10 cellular contexts compared by ENCODE assay signal in genomic region chr5:157745041-157745456, GRCh38. TPM values are rescaled to one million over a fixed set of nuclear protein-coding genes. Genes with fewer than 3 reads are reported as not detected.
DNase-seq lines count a peak whose midpoint lies in the region; ATAC-seq and TF ChIP-seq lines count a peak whose summit lies in the region.
"Had no signal": no experiment of that assay in that cellular context is flagged by ENCODE, and none has a peak within 500 bp of the region (broad histone marks: within the 10 kb centered on the region; RNA-seq: fewer than 3 reads in every experiment).

No MANE protein-coding gene starts in this region.

- dilution Hi-C loops in mammary epithelial cell (cut with HindIII; ENCODE audit: low sequenced_read_pairs): no loop called here

- 98% methylated on average over 4 of the region's 4 CpGs for WGBS in mammary epithelial cell (ENCODE audit: low coverage, missing lambda C conversion rate)
- WGBS in spleen, 5 donors: 75 to 91% (median 81%) methylated on average over 4 of the region's 4 CpGs

- H3K27me3 Mint-ChIP-seq in CD4-positive, CD25-positive, alpha-beta regulatory T cell: no peaks in the 10 kb centered on the region
- H3K27me3 Mint-ChIP-seq in neural crest cell (ENCODE audit: low read depth): no peaks in the 10 kb centered on the region

- peak overlapping the region in 1 of 3 donors; percentile 88 for H3K27ac Mint-ChIP-seq in CD4-positive, CD25-positive, alpha-beta regulatory T cell
- H3K27ac Mint-ChIP-seq in neural crest cell (ENCODE audit: unreplicated experiment): no peak overlapping the region

- intact Hi-C loops in mammary epithelial cell (cut with micrococcal nuclease) (loop anchor here (10.0 kb wide), 1 partner anchor 600 kb away; the partner anchor contains the start of gene MED7), spleen (cut with DNase I; ENCODE audit: low total_unique reads) (no loop called here), posterior cingulate gyrus (cut with DNase I) (no loop called here)

- H3K9me3 ChIP-seq in CD4-positive, CD25-positive, alpha-beta regulatory T cell (ENCODE audit: control insufficient read depth in 2 of 2, low read length in 2 of 2): no peaks in the 10 kb centered on the region
- H3K9me3 ChIP-seq in KOPT-K1 (ENCODE audit: insufficient read depth, low read length, poor library complexity, severe bottlenecking): no peaks in the 10 kb centered on the region
- no peaks in the 10 kb centered on the region for H3K9me3 ChIP-seq in mammary epithelial cell (replicated peaks; ENCODE audit: insufficient read depth, low read length)
- no peaks in the 10 kb centered on the region for H3K9me3 ChIP-seq in spleen

- BruUV-seq in mammary epithelial cell (replicated peaks; lab: Mats Ljungman, UMichigan): no TSS peak

- in situ Hi-C loops in mammary epithelial cell (cut with MboI; ENCODE audit: low sequenced_read_pairs in 2 of 2): loop anchor here (10.0 to 25.0 kb wide), 2 partner anchors 408 to 420 kb away; a partner anchor contains a TSS

- H3K27ac ChIP-seq in CD4-positive, CD25-positive, alpha-beta regulatory T cell (ENCODE audit: insufficient read depth, low read length, poor library complexity, severe bottlenecking): no peak overlapping the region
- peak overlapping the region; percentile 67 for H3K27ac ChIP-seq in KOPT-K1 (ENCODE audit: low read depth, low read length, poor library complexity, severe bottlenecking)
- H3K27ac ChIP-seq in mammary epithelial cell (ENCODE audit: insufficient read depth, low read depth, low read length): no peak overlapping the region
- no peak overlapping the region for H3K27ac ChIP-seq in spleen

- DNase-seq in CD4-positive, CD25-positive, alpha-beta regulatory T cell: no peak
- DNase-seq in mammary epithelial cell: no peak
- no peak for DNase-seq in neural crest cell (ENCODE audit: low read depth, low spot score)
- no peak for DNase-seq in spleen
- no peak for DNase-seq in posterior cingulate gyrus
- no peak for DNase-seq in NCI-H1417 treated with DMSO at 0.1 percent for 48 hours (lab: John Stamatoyannopoulos, UW)
- DNase-seq: hippocampal formation, NCI-H187 treated with DMSO at 0.1 percent for 48 hours had no signal

- peaks cover 18% of the 10 kb centered on the region for H3K4me1 ChIP-seq in CD4-positive, CD25-positive, alpha-beta regulatory T cell (ENCODE audit: control insufficient read depth, insufficient read depth, low read length, poor library complexity, severe bottlenecking)
- H3K4me1 ChIP-seq in mammary epithelial cell (ENCODE audit: insufficient read depth, low read length): peaks cover 14% of the 10 kb centered on the region
- peaks cover 3 to 26% (median 19%) of the 10 kb centered on the region in 6 donors for H3K4me1 ChIP-seq in spleen

- no peaks in the 10 kb centered on the region for H3K27me3 ChIP-seq in CD4-positive, CD25-positive, alpha-beta regulatory T cell (ENCODE audit: control insufficient read depth, insufficient read depth, low read length)
- no peaks in the 10 kb centered on the region for H3K27me3 ChIP-seq in mammary epithelial cell (ENCODE audit: insufficient read depth, low read length)
- no peaks in the 10 kb centered on the region for H3K27me3 ChIP-seq in spleen (replicated peaks in 1 of 7)

- H3K79me2 ChIP-seq in mammary epithelial cell (ENCODE audit: insufficient read depth, low read length): peaks cover 36% of the 10 kb centered on the region

- no peak for TF ChIP-seq POLR2A in spleen (IDR thresholded peaks at IDR 0.05)

- CTCF ChIA-PET in mammary epithelial cell (lab: Charles Lee; ENCODE audit: low non-redundant PET): no interaction called here

- no peak for ATAC-seq in CD4-positive, CD25-positive, alpha-beta regulatory T cell (ENCODE audit: low read depth in 2 of 2)
- ATAC-seq in HG03097 (IDR thresholded peaks at IDR 0.05; ENCODE audit: low FRiP score, unreplicated experiment): no peak

- TF ChIP-seq CTCF in mammary epithelial cell (conservative IDR thresholded peaks at IDR 0.05 in 1 of 2, IDR thresholded peaks at IDR 0.05 in 1 of 2; ENCODE audit: extremely low read depth in 1 of 2, insufficient read depth in 1 of 2, low read depth in 1 of 2, low read length in 2 of 2): no peak
- TF ChIP-seq CTCF in neural crest cell (conservative IDR thresholded peaks at IDR 0.05): no peak
- TF ChIP-seq CTCF in spleen (IDR thresholded peaks at IDR 0.05 in 8 of 11, conservative IDR thresholded peaks at IDR 0.05 in 3 of 11): no peak

- H2AFZ ChIP-seq in mammary epithelial cell (ENCODE audit: low read depth, low read length): peak overlapping the region; percentile 87

- H3K36me3 ChIP-seq in CD4-positive, CD25-positive, alpha-beta regulatory T cell (ENCODE audit: control insufficient read depth, insufficient read depth, low read length): no peaks in the 10 kb centered on the region
- H3K36me3 ChIP-seq in KOPT-K1 (ENCODE audit: insufficient read depth, low read length) (peaks cover 18% of the 10 kb centered on the region), mammary epithelial cell (ENCODE audit: insufficient read depth, low read length) (no peaks in the 10 kb centered on the region), spleen (peaks cover 0 to 2% (median 0%) of the 10 kb centered on the region in 6 donors)

- H3K4me3 ChIP-seq in CD4-positive, CD25-positive, alpha-beta regulatory T cell (ENCODE audit: low read depth, low read length): peak overlapping the region; percentile 65
- H3K4me3 ChIP-seq in mammary epithelial cell (replicated peaks in 1 of 3; ENCODE audit: insufficient read depth in 1 of 3, low read depth in 2 of 3, low read length in 3 of 3): peak overlapping the region in 2 of 3 experiments; percentile 68 to 87
- peak overlapping the region in 3 of 8 donors; percentile 69 to 88 (median 76) for H3K4me3 ChIP-seq in spleen

- H3K4me2 ChIP-seq in mammary epithelial cell (ENCODE audit: insufficient read depth, low read depth, low read length): peak overlapping the region; percentile 85

- peak overlapping the region; percentile 63 for H3K9ac ChIP-seq in mammary epithelial cell (ENCODE audit: insufficient read depth, low read length)

- no peaks in the 10 kb centered on the region for H3K9me3 Mint-ChIP-seq in CD4-positive, CD25-positive, alpha-beta regulatory T cell
- H3K9me3 Mint-ChIP-seq in neural crest cell: no peaks in the 10 kb centered on the region

- H3K4me3 Mint-ChIP-seq in CD4-positive, CD25-positive, alpha-beta regulatory T cell: peak overlapping the region; percentile 92 to 97 (median 94)
- H3K4me3 Mint-ChIP-seq in neural crest cell: peak overlapping the region; percentile 96

- peaks cover 14 to 56% (median 37%) of the 10 kb centered on the region in 4 donors for H3K4me1 Mint-ChIP-seq in CD4-positive, CD25-positive, alpha-beta regulatory T cell
- H3K4me1 Mint-ChIP-seq in neural crest cell: peaks cover 31% of the 10 kb centered on the region

- no peaks in the 10 kb centered on the region for H4K20me1 ChIP-seq in mammary epithelial cell (ENCODE audit: insufficient read depth, low read length)

- no peaks in the 10 kb centered on the region for H3K36me3 Mint-ChIP-seq in CD4-positive, CD25-positive, alpha-beta regulatory T cell
- H3K36me3 Mint-ChIP-seq in neural crest cell (ENCODE audit: low read depth): no peaks in the 10 kb centered on the region

RNA-seq across cellular contexts. Expression of gene LSM11, which starts 1.5 kb away (rescaled TPM):
- total RNA-seq in CD4-positive, CD25-positive, alpha-beta regulatory T cell: 1.5 TPM
- 1 to 10 TPM in 1 of 4 donors, under 1 TPM in 3; 0.22 to 1.6 (median 0.74) TPM for polyA plus RNA-seq in CD4-positive, CD25-positive, alpha-beta regulatory T cell
- total RNA-seq in mammary epithelial cell (1 to 10 TPM; 2.6 to 4.3 TPM), neural crest cell (10.4 and 11.3 TPM in 2 replicates), spleen (1 to 10 TPM; 3.0 to 4.6 (median 3.5) TPM)
- polyA plus RNA-seq in mammary epithelial cell (2.1 TPM), spleen (1 to 10 TPM; 1.2 to 1.5 (median 1.3) TPM)
- polyA minus RNA-seq in mammary epithelial cell: 3.2 TPM

RNA-seq across cellular contexts. Expression of gene THG1L, which starts 13.8 kb away (rescaled TPM):
- total RNA-seq in CD4-positive, CD25-positive, alpha-beta regulatory T cell: 4.5 TPM
- polyA plus RNA-seq in CD4-positive, CD25-positive, alpha-beta regulatory T cell: 1 to 10 TPM; 5.0 to 6.6 (median 5.5) TPM
- total RNA-seq in mammary epithelial cell (10 to 100 TPM; 11.3 to 13.5 TPM), neural crest cell (19.5 and 20.1 TPM in 2 replicates), spleen (10 to 100 TPM in 2 of 7 donors, 1 to 10 TPM in 5; 7.5 to 13.0 (median 8.8) TPM)
- polyA plus RNA-seq in mammary epithelial cell (17.1 TPM), spleen (10 to 100 TPM in 2 of 3 donors, 1 to 10 TPM in 1; 8.3 to 17.8 (median 17.0) TPM)
- polyA minus RNA-seq in mammary epithelial cell: 19.4 TPM
